9 cellular contexts compared by ENCODE assay signal in the genomic region with DNA sequence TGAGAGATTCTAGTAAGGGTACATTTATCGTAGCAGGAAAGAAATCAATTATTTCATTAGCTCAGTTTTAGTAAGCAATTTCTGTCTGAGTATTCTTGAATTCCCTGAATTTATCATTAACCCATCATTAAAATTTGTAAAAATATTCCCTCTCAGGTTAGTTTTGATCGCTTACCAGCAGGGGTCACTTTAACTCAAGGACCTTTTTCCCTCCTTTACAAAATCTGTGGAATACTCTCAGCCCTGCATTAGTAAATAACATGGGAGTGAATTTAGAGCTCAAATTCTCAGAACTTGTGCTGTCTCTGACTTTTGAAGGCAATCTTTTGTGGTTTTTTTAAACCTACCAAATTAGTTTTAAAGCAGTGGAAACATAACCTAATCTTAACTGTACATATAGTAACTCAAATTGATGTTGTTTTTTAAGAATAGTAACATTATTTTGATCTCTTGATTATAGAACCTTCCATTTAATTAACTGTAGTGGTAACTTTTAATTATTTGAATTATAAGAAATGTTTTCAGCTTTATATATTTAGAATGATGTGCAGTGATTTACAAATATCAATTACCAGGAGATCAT.
DNase-seq lines count a peak whose midpoint lies in the region; ATAC-seq, FAIRE-seq and TF ChIP-seq lines count a peak whose summit lies in the region.
"Had no signal": no experiment of that assay in that cellular context is flagged by ENCODE, and none has a peak within 500 bp of the region (broad histone marks: within the 10 kb centered on the region; RNA-seq: fewer than 3 reads in every experiment).

No MANE protein-coding gene starts in this region.

- no peak for FAIRE-seq in GM12891 (lab: Jason Lieb, UNC)

- H3K4me3 Mint-ChIP-seq in glutamatergic neuron (ENCODE audit: unreplicated experiment), result no peak overlapping the region

- TF ChIP-seq CTCF in C4-2B (conservative IDR thresholded peaks at IDR 0.05), result peak; percentile 75
- TF ChIP-seq CTCF in glutamatergic neuron (IDR thresholded peaks at IDR 0.05; ENCODE audit: partially characterized antibody, unreplicated experiment), result peak; percentile 76
- peak; percentile 47 to 61 (median 53) for TF ChIP-seq CTCF in transverse colon (IDR thresholded peaks at IDR 0.05)

- TF ChIP-seq EP300 in transverse colon (IDR thresholded peaks at IDR 0.05; ENCODE audit: low read depth), result no peak

- H3K9ac ChIP-seq in SK-N-MC (ENCODE audit: insufficient read length), result peak overlapping the region; percentile 8

- H3K36me3 ChIP-seq in SK-N-MC (ENCODE audit: insufficient read depth, low read length) (peaks cover 4% of the 10 kb centered on the region; the same call in 1 of the 2 replicates), transverse colon (peaks cover 0 to 7% (median 0%) of the 10 kb centered on the region in 4 donors)

- H3K27me3 Mint-ChIP-seq in glutamatergic neuron (ENCODE audit: unreplicated experiment), result no peaks in the 10 kb centered on the region

- H3K9me3 ChIP-seq in SK-N-MC (ENCODE audit: low read depth, low read length) (no peaks in the 10 kb centered on the region), transverse colon (no peaks in the 10 kb centered on the region)

- in situ Hi-C loops in transverse colon (cut with MboI; ENCODE audit: low pct_ligation_motif_present in 1 of 4, low pct_unique_long_range_greater_than_20kb in 1 of 4, low sequenced_read_pairs in 3 of 4), result loop anchor here in 1 of 4 donors (10.0 to 25.0 kb wide), 2 partner anchors 115 to 222 kb away; no protein-coding TSS in a partner anchor

- ATAC-seq in GM18502 (IDR thresholded peaks at IDR 0.05; ENCODE audit: poor library complexity, unreplicated experiment), result no peak

- peaks cover 3% of the 10 kb centered on the region for H3K9me3 Mint-ChIP-seq in glutamatergic neuron (ENCODE audit: unreplicated experiment)

- H3K27ac Mint-ChIP-seq in glutamatergic neuron (ENCODE audit: unreplicated experiment), result no peak overlapping the region

- DNase-seq in HT-29 (ENCODE audit: low spot score) (peak; percentile 54), SK-N-MC (ENCODE audit: low read depth, low spot score) (peak; percentile 18), glutamatergic neuron (no peak), transverse colon (no peak), GM12891 (ENCODE audit: insufficient read length, low spot score) (no peak), dedifferentiated amniotic fluid mesenchymal stem cell (ENCODE audit: extremely low spot score) (no peak)

- intact Hi-C loops in transverse colon (cut with DNase I; ENCODE audit: low total_unique reads), result loop anchor here (10.0 kb wide), 1 partner anchor 115 kb away; no protein-coding TSS in a partner anchor

- H3K27ac ChIP-seq in C4-2B (no peak overlapping the region), SK-N-MC (no peak overlapping the region), transverse colon (no peak overlapping the region)
- H3K27ac ChIP-seq: HL-60 had no signal

- H3K4me3 ChIP-seq in SK-N-MC (no peak overlapping the region), transverse colon (no peak overlapping the region)

- H3K27me3 ChIP-seq in transverse colon, result no peaks in the 10 kb centered on the region

- TF ChIP-seq POLR2A in transverse colon (IDR thresholded peaks at IDR 0.05), result no peak
- TF ChIP-seq POLR2A in GM12891 (IDR thresholded peaks at IDR 0.05; ENCODE audit: low read depth, low read length), result no peak

- no peaks in the 10 kb centered on the region for H3K4me1 Mint-ChIP-seq in glutamatergic neuron (ENCODE audit: low read depth, unreplicated experiment)

- H3K36me3 Mint-ChIP-seq in glutamatergic neuron (ENCODE audit: unreplicated experiment), result no peaks in the 10 kb centered on the region

- H3K4me1 ChIP-seq in transverse colon, result no peaks in the 10 kb centered on the region

- WGBS in transverse colon (ENCODE audit: low coverage in 1 of 2), 2 donors, result 52 to 59% methylated on average over 2 of the region's 2 CpGs

TF ChIP-seq in GM12891, 5 proteins besides CTCF, POLR2A, EP300 and RAD21:
- TF ChIP-seq POLR2AphosphoS5 (IDR thresholded peaks at IDR 0.05; ENCODE audit: low read depth, low read length), result no peak
- TF ChIP-seq SPI1 (IDR thresholded peaks at IDR 0.05; ENCODE audit: low read depth, low read length), result no peak
- no peak for TF ChIP-seq POU2F2 (IDR thresholded peaks at IDR 0.05; ENCODE audit: low read depth, low read length)
- no peak for TF ChIP-seq TAF1 (IDR thresholded peaks at IDR 0.05; ENCODE audit: low read depth, low read length)
- TF ChIP-seq PAX5 (IDR thresholded peaks at IDR 0.05; ENCODE audit: insufficient read depth, low read length, severe bottlenecking), result no peak

Comparison
In these comparisons a context has a peak if more than half of its experiments do, and no peak if none do; other contexts are left out.
1. DNase-seq: peak in HT-29 (single experiment) and SK-N-MC (single experiment); none in glutamatergic neuron (single experiment), transverse colon (single experiment), GM12891 (single experiment) and dedifferentiated amniotic fluid mesenchymal stem cell (single experiment).
2. Peak in every context shown above with its lines, with median percentiles within 50 percentile points of each other: CTCF ChIP-seq.